In the genomic region with DNA sequence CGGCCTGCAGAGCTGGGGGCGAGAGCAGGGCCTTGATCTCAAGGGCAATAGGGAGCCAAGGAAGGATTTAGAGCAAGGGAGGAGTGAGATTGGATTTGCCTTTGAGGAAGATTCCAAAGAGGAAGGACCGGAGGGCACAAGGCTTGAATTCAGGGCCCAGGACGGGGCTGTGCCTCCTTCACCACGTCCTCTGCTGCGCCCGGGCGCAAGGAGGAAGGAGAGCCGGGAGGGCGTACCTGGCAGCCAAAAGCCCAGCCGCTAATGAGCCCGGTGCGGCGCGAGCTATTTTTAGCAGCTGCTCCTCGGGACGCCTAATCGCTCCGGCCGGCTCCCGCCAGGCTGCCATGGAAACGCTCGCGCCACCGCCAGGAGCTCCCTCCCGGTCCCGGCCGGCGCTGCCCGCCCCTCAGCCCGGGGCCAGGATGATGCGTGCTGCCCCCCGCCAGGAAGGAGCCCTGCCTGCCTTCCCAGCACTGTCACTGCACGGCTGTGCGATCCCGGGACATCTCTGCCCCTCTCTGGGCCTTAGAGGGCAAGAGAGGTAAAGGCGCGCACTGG, we compare ENCODE assay signal across 8 cellular contexts. TPM values are rescaled to one million over a fixed set of nuclear protein-coding genes. Genes with fewer than 3 reads are reported as not detected.
DNase-seq lines count a peak whose midpoint lies in the region; ATAC-seq and FAIRE-seq lines count a peak whose summit lies in the region.

No MANE protein-coding gene starts in this region.

- FAIRE-seq in urothelium cell line (lab: Jason Lieb, UNC): no peak

- ATAC-seq in HG03175 (IDR thresholded peaks at IDR 0.05; ENCODE audit: unreplicated experiment): no peak

- no peak overlapping the region for H3K27ac ChIP-seq in substantia nigra (ENCODE audit: low read depth, low read length, poor library complexity, severe bottlenecking)

- DNase-seq in LHCN-M2 (ENCODE audit: low read depth) (peak; percentile 18), anterior cingulate cortex (lab: John Stamatoyannopoulos, UW) (peak in 55 of 58 donors; percentile 8 to 84 (median 52)), iPS DF 19.7 (ENCODE audit: low read depth, low spot score) (peak; percentile 79), substantia nigra (lab: John Stamatoyannopoulos, UW) (peak in 42 of 49 donors; percentile 1 to 83 (median 39)), urothelium cell line (ENCODE audit: low spot score) (no peak)
- no peak for DNase-seq in activated CD8-positive, alpha-beta memory T cell treated with anti-CD3 and anti-CD28 coated beads for 24 hours
- DNase-seq in activated T-cell treated with anti-CD3 and anti-CD28 coated beads, Interleukin-2, amount 50 U/mL, for 1 hour: no peak

RNA-seq across cellular contexts. Expression of gene TINCR, which starts 31.3 kb away (rescaled TPM):
- 0.06 TPM in 1 of 2 replicates, not detected in the other for total RNA-seq in LHCN-M2 (2014; rRNA removed)
- polyA plus RNA-seq in LHCN-M2 (2012): 0.01 TPM

Comparison
In these comparisons a context has a peak if more than half of its experiments do, and no peak if none do; other contexts are left out.
1. DNase-seq: peak in LHCN-M2 (single experiment), anterior cingulate cortex (55 of 58), iPS DF 19.7 (single experiment) and substantia nigra (42 of 49); none in urothelium cell line (single experiment), activated CD8-positive, alpha-beta memory T cell treated with anti-CD3 and anti-CD28 coated beads for 24 hours (single experiment) and activated T-cell treated with anti-CD3 and anti-CD28 coated beads, Interleukin-2, amount 50 U/mL, for 1 hour (single experiment).